ENCODE assay signal across 21 cellular contexts in genomic region chr10:124725791-124726190, GRCh38. TPM values are rescaled to one million over a fixed set of nuclear protein-coding genes. Genes with fewer than 3 reads are reported as not detected.
DNase-seq lines count a peak whose midpoint lies in the region; ATAC-seq and TF ChIP-seq lines count a peak whose summit lies in the region.
"Had no signal": no experiment of that assay in that cellular context is flagged by ENCODE, and none has a peak within 500 bp of the region (broad histone marks: within the 10 kb centered on the region; RNA-seq: fewer than 3 reads in every experiment).

No MANE protein-coding gene starts in this region.

- H3K4me3 ChIP-seq in thyroid gland (replicated peaks in 1 of 3): no peak overlapping the region
- H3K4me3 ChIP-seq: GM23248, heart right ventricle, right lobe of liver, uterus had no signal

- intact Hi-C loops in activated CD8-positive, alpha-beta T cell treated with anti-CD3 and anti-CD28 coated beads for 36 hours (cut with micrococcal nuclease): loop anchor here (10.0 kb wide), 1 partner anchor 81 kb away; no protein-coding TSS in a partner anchor
- intact Hi-C loops in natural killer cell (cut with micrococcal nuclease): no loop called here
- intact Hi-C loops in thyroid gland (cut with DNase I): no loop called here

- POLR2A ChIA-PET in activated CD8-positive, alpha-beta T cell treated with anti-CD3 and anti-CD28 coated beads for 36 hours (lab: Charles Lee): interaction anchor here (0.9 to 2.2 kb wide), 4 partner anchors 10 to 66 kb away, joined by 3 to 8 read pairs (median 4); partner anchors contain the start of gene EEF1AKMT2
- POLR2A ChIA-PET in activated CD8-positive, alpha-beta T cell treated with anti-CD3 and anti-CD28 coated beads, Interleukin-2, amount 10 ng/mL, durations not matched to agents 7 days and 5 days (lab: Charles Lee): interaction anchor here (0.7 to 1.7 kb wide), 3 partner anchors 15 to 74 kb away, joined by 3 read pairs; no protein-coding TSS in a partner anchor

- H3K9me3 Mint-ChIP-seq in activated CD8-positive, alpha-beta T cell treated with anti-CD3 and anti-CD28 coated beads for 36 hours: no peaks in the 10 kb centered on the region
- no peaks in the 10 kb centered on the region for H3K9me3 Mint-ChIP-seq in activated CD8-positive, alpha-beta T cell treated with anti-CD3 and anti-CD28 coated beads, Interleukin-2, amount 10 ng/mL, durations not matched to agents 7 days and 5 days (ENCODE audit: insufficient read depth)
- no peaks in the 10 kb centered on the region for H3K9me3 Mint-ChIP-seq in activated T-helper 17 cell treated with anti-CD3 and anti-CD28 coated beads, Interleukin-2, amount 50 U/mL, for 72 hours
- no peaks in the 10 kb centered on the region for H3K9me3 Mint-ChIP-seq in natural killer cell
- no peaks in the 10 kb centered on the region for H3K9me3 Mint-ChIP-seq in stimulated activated naive CD8-positive, alpha-beta T cell treated with anti-CD3 and anti-CD28 coated beads, Interleukin-15, amount 100 ng/mL, for 72 hours
- H3K9me3 Mint-ChIP-seq: activated CD4-positive, alpha-beta T cell treated with anti-CD3 and anti-CD28 coated beads, Interleukin-2, amount 10 ng/mL, durations not matched to agents 24 days and 14 days; activated naive CD4-positive, alpha-beta T cell treated with anti-CD3 and anti-CD28 coated beads for 36 hours had no signal

- H3K27ac ChIP-seq in thyroid gland: peak overlapping the region; percentile 11 to 94 (median 80)
- H3K27ac ChIP-seq: GM23248, right lobe of liver had no signal

- WGBS in thyroid gland, 2 donors: 85 to 98% methylated on average over 7 of the region's 7 CpGs

- peak overlapping the region; percentile 27 for H3K27ac Mint-ChIP-seq in activated CD8-positive, alpha-beta T cell treated with anti-CD3 and anti-CD28 coated beads for 36 hours
- H3K27ac Mint-ChIP-seq in activated CD8-positive, alpha-beta T cell treated with anti-CD3 and anti-CD28 coated beads, Interleukin-2, amount 10 ng/mL, durations not matched to agents 7 days and 5 days: no peak overlapping the region
- peak overlapping the region; percentile 99 for H3K27ac Mint-ChIP-seq in activated T-helper 17 cell treated with anti-CD3 and anti-CD28 coated beads, Interleukin-2, amount 50 U/mL, for 72 hours
- peak overlapping the region; percentile 99 for H3K27ac Mint-ChIP-seq in natural killer cell
- no peak overlapping the region for H3K27ac Mint-ChIP-seq in stimulated activated naive CD8-positive, alpha-beta T cell treated with anti-CD3 and anti-CD28 coated beads, Interleukin-15, amount 100 ng/mL, for 72 hours
- H3K27ac Mint-ChIP-seq: activated CD4-positive, alpha-beta T cell treated with anti-CD3 and anti-CD28 coated beads, Interleukin-2, amount 10 ng/mL, durations not matched to agents 24 days and 14 days; activated naive CD4-positive, alpha-beta T cell treated with anti-CD3 and anti-CD28 coated beads for 36 hours had no signal

- peaks cover 89 to 100% of the 10 kb centered on the region in 2 donors for H3K4me1 ChIP-seq in thyroid gland

- H3K9me3 ChIP-seq in thyroid gland: no peaks in the 10 kb centered on the region
- H3K9me3 ChIP-seq: heart right ventricle, right lobe of liver, uterus had no signal

- no peak for TF ChIP-seq POLR2A in thyroid gland (IDR thresholded peaks at IDR 0.05)

- no peak for TF ChIP-seq CTCF in activated CD8-positive, alpha-beta T cell treated with anti-CD3 and anti-CD28 coated beads for 36 hours (IDR thresholded peaks at IDR 0.05)
- TF ChIP-seq CTCF in natural killer cell (IDR thresholded peaks at IDR 0.05) (no peak), thyroid gland (IDR thresholded peaks at IDR 0.05) (no peak)

- H3K36me3 Mint-ChIP-seq in activated CD8-positive, alpha-beta T cell treated with anti-CD3 and anti-CD28 coated beads for 36 hours (ENCODE audit: low read depth): peaks cover 2% of the 10 kb centered on the region
- H3K36me3 Mint-ChIP-seq in activated CD8-positive, alpha-beta T cell treated with anti-CD3 and anti-CD28 coated beads, Interleukin-2, amount 10 ng/mL, durations not matched to agents 7 days and 5 days (ENCODE audit: low read depth): peaks cover 9% of the 10 kb centered on the region
- peaks cover 71% of the 10 kb centered on the region for H3K36me3 Mint-ChIP-seq in activated T-helper 17 cell treated with anti-CD3 and anti-CD28 coated beads, Interleukin-2, amount 50 U/mL, for 72 hours (ENCODE audit: low read depth)
- H3K36me3 Mint-ChIP-seq in natural killer cell: no peaks in the 10 kb centered on the region

- no peaks in the 10 kb centered on the region for H3K27me3 ChIP-seq in thyroid gland
- H3K27me3 ChIP-seq: heart right ventricle, right lobe of liver, uterus had no signal

- CTCF ChIA-PET in activated CD8-positive, alpha-beta T cell treated with anti-CD3 and anti-CD28 coated beads for 36 hours (lab: Charles Lee): interaction anchor here (0.8 to 4.4 kb wide), 4 partner anchors 8 to 16 kb away, joined by 3 to 39 read pairs (median 6); no protein-coding TSS in a partner anchor
- CTCF ChIA-PET in activated CD8-positive, alpha-beta T cell treated with anti-CD3 and anti-CD28 coated beads, Interleukin-2, amount 10 ng/mL, durations not matched to agents 7 days and 5 days (lab: Charles Lee): interaction anchor here (1.1 to 11.0 kb wide), 5 partner anchors 8 to 79 kb away, joined by 3 to 180 read pairs (median 7); no protein-coding TSS in a partner anchor

- peaks cover 87% of the 10 kb centered on the region for H3K4me1 Mint-ChIP-seq in activated CD8-positive, alpha-beta T cell treated with anti-CD3 and anti-CD28 coated beads for 36 hours (ENCODE audit: low read depth)
- peaks cover 74% of the 10 kb centered on the region for H3K4me1 Mint-ChIP-seq in activated CD8-positive, alpha-beta T cell treated with anti-CD3 and anti-CD28 coated beads, Interleukin-2, amount 10 ng/mL, durations not matched to agents 7 days and 5 days (ENCODE audit: low read depth)
- H3K4me1 Mint-ChIP-seq in activated T-helper 17 cell treated with anti-CD3 and anti-CD28 coated beads, Interleukin-2, amount 50 U/mL, for 72 hours: peaks cover 78% of the 10 kb centered on the region
- H3K4me1 Mint-ChIP-seq in natural killer cell: peaks cover 76 to 97% of the 10 kb centered on the region in 2 donors
- H3K4me1 Mint-ChIP-seq in stimulated activated naive CD8-positive, alpha-beta T cell treated with anti-CD3 and anti-CD28 coated beads, Interleukin-15, amount 100 ng/mL, for 72 hours: peaks cover 98% of the 10 kb centered on the region

- DNase-seq in activated CD8-positive, alpha-beta T cell treated with anti-CD3 and anti-CD28 coated beads for 36 hours: no peak
- no peak for DNase-seq in activated CD8-positive, alpha-beta T cell treated with anti-CD3 and anti-CD28 coated beads, Interleukin-2, amount 10 ng/mL, durations not matched to agents 7 days and 5 days
- DNase-seq in natural killer cell (no peak), thyroid gland (peak in 1 of 2 donors; percentile 1)
- DNase-seq in stimulated activated naive CD8-positive, alpha-beta T cell treated with anti-CD3 and anti-CD28 coated beads, Interleukin-15, amount 100 ng/mL, for 72 hours: no peak
- DNase-seq: activated CD4-positive, alpha-beta T cell treated with anti-CD3 and anti-CD28 coated beads, Interleukin-2, amount 10 ng/mL, durations not matched to agents 24 days and 14 days; activated naive CD4-positive, alpha-beta T cell treated with anti-CD3 and anti-CD28 coated beads for 36 hours; C1 segment of cervical spinal cord; DMS79 treated with DMSO at 0.1 percent for 48 hours; GM23248; heart right ventricle; KBM-7; NCI-H2029 treated with DMSO at 0.1 percent for 48 hours; NCI-H446; RPMI8226; stimulated activated naive CD8-positive, alpha-beta T cell treated with anti-CD3 and anti-CD28 coated beads, Interleukin-15, Interleukin-2, amounts not matched to agents 100 U/mL and 50 U/mL, for 24 hours had no signal

- H3K36me3 ChIP-seq in thyroid gland: no peaks in the 10 kb centered on the region
- H3K36me3 ChIP-seq: right lobe of liver, uterus had no signal

- ATAC-seq in activated CD8-positive, alpha-beta T cell treated with anti-CD3 and anti-CD28 coated beads for 36 hours: no peak
- no peak for ATAC-seq in activated CD8-positive, alpha-beta T cell treated with anti-CD3 and anti-CD28 coated beads, Interleukin-2, amount 10 ng/mL, durations not matched to agents 7 days and 5 days
- no peak for ATAC-seq in activated T-helper 17 cell treated with anti-CD3 and anti-CD28 coated beads, Interleukin-2, amount 50 U/mL, for 72 hours (replicated peaks)
- ATAC-seq in natural killer cell (no peak), esophagus mucosa (no peak), HG03045 (IDR thresholded peaks at IDR 0.05; ENCODE audit: unreplicated experiment) (no peak)
- ATAC-seq in stimulated activated naive CD8-positive, alpha-beta T cell treated with anti-CD3 and anti-CD28 coated beads, Interleukin-15, amount 100 ng/mL, for 72 hours: no peak
- ATAC-seq: heart right ventricle; right lobe of liver; stimulated activated naive CD8-positive, alpha-beta T cell treated with anti-CD3 and anti-CD28 coated beads, Interleukin-15, Interleukin-2, amounts not matched to agents 100 U/mL and 50 U/mL, for 24 hours had no signal

- no peak overlapping the region for H3K4me3 Mint-ChIP-seq in activated CD8-positive, alpha-beta T cell treated with anti-CD3 and anti-CD28 coated beads for 36 hours
- no peak overlapping the region for H3K4me3 Mint-ChIP-seq in activated CD8-positive, alpha-beta T cell treated with anti-CD3 and anti-CD28 coated beads, Interleukin-2, amount 10 ng/mL, durations not matched to agents 7 days and 5 days
- peak overlapping the region; percentile 87 for H3K4me3 Mint-ChIP-seq in activated T-helper 17 cell treated with anti-CD3 and anti-CD28 coated beads, Interleukin-2, amount 50 U/mL, for 72 hours
- no peak overlapping the region for H3K4me3 Mint-ChIP-seq in natural killer cell
- H3K4me3 Mint-ChIP-seq in stimulated activated naive CD8-positive, alpha-beta T cell treated with anti-CD3 and anti-CD28 coated beads, Interleukin-15, amount 100 ng/mL, for 72 hours: no peak overlapping the region
- H3K4me3 Mint-ChIP-seq: activated CD4-positive, alpha-beta T cell treated with anti-CD3 and anti-CD28 coated beads, Interleukin-2, amount 10 ng/mL, durations not matched to agents 24 days and 14 days; activated naive CD4-positive, alpha-beta T cell treated with anti-CD3 and anti-CD28 coated beads for 36 hours had no signal

- H3K27me3 Mint-ChIP-seq in activated CD8-positive, alpha-beta T cell treated with anti-CD3 and anti-CD28 coated beads for 36 hours: no peaks in the 10 kb centered on the region
- no peaks in the 10 kb centered on the region for H3K27me3 Mint-ChIP-seq in activated CD8-positive, alpha-beta T cell treated with anti-CD3 and anti-CD28 coated beads, Interleukin-2, amount 10 ng/mL, durations not matched to agents 7 days and 5 days (ENCODE audit: low read depth)
- H3K27me3 Mint-ChIP-seq in activated T-helper 17 cell treated with anti-CD3 and anti-CD28 coated beads, Interleukin-2, amount 50 U/mL, for 72 hours: no peaks in the 10 kb centered on the region
- no peaks in the 10 kb centered on the region for H3K27me3 Mint-ChIP-seq in natural killer cell (ENCODE audit: low read depth in 2 of 2)
- no peaks in the 10 kb centered on the region for H3K27me3 Mint-ChIP-seq in stimulated activated naive CD8-positive, alpha-beta T cell treated with anti-CD3 and anti-CD28 coated beads, Interleukin-15, amount 100 ng/mL, for 72 hours
- H3K27me3 Mint-ChIP-seq: activated CD4-positive, alpha-beta T cell treated with anti-CD3 and anti-CD28 coated beads, Interleukin-2, amount 10 ng/mL, durations not matched to agents 24 days and 14 days had no signal

RNA-seq across cellular contexts. Expression of gene FAM53B, which starts 18.4 kb away (rescaled TPM):
- 10 to 100 TPM; 15.1 to 18.0 TPM for total RNA-seq in activated CD8-positive, alpha-beta T cell treated with anti-CD3 and anti-CD28 coated beads for 36 hours
- 10 to 100 TPM; 19.9 to 21.8 TPM for total RNA-seq in activated CD8-positive, alpha-beta T cell treated with anti-CD3 and anti-CD28 coated beads, Interleukin-2, amount 10 ng/mL, durations not matched to agents 7 days and 5 days
- 10 to 100 TPM; 21.7 to 36.8 TPM for total RNA-seq in activated T-helper 17 cell treated with anti-CD3 and anti-CD28 coated beads, Interleukin-2, amount 50 U/mL, for 72 hours
- 100 to 1,000 TPM in 2 of 3 donors, 10 to 100 TPM in 1; 77.4 to 172 (median 121) TPM for total RNA-seq in natural killer cell
- total RNA-seq in thyroid gland: 10 to 100 TPM; 37.6 to 96.3 (median 80.4) TPM
- 24.9 TPM for total RNA-seq in esophagus mucosa

Comparison
In these comparisons a context has a peak if more than half of its experiments do, and no peak if none do; other contexts are left out.
1. H3K27ac Mint-ChIP-seq: peak in activated CD8-positive, alpha-beta T cell treated with anti-CD3 and anti-CD28 coated beads for 36 hours (single experiment), activated T-helper 17 cell treated with anti-CD3 and anti-CD28 coated beads, Interleukin-2, amount 50 U/mL, for 72 hours (single experiment) and natural killer cell (2 of 2); none in activated CD8-positive, alpha-beta T cell treated with anti-CD3 and anti-CD28 coated beads, Interleukin-2, amount 10 ng/mL, durations not matched to agents 7 days and 5 days (single experiment) and stimulated activated naive CD8-positive, alpha-beta T cell treated with anti-CD3 and anti-CD28 coated beads, Interleukin-15, amount 100 ng/mL, for 72 hours (0 of 2).